8 cellular contexts compared by ENCODE assay signal in the genomic region with DNA sequence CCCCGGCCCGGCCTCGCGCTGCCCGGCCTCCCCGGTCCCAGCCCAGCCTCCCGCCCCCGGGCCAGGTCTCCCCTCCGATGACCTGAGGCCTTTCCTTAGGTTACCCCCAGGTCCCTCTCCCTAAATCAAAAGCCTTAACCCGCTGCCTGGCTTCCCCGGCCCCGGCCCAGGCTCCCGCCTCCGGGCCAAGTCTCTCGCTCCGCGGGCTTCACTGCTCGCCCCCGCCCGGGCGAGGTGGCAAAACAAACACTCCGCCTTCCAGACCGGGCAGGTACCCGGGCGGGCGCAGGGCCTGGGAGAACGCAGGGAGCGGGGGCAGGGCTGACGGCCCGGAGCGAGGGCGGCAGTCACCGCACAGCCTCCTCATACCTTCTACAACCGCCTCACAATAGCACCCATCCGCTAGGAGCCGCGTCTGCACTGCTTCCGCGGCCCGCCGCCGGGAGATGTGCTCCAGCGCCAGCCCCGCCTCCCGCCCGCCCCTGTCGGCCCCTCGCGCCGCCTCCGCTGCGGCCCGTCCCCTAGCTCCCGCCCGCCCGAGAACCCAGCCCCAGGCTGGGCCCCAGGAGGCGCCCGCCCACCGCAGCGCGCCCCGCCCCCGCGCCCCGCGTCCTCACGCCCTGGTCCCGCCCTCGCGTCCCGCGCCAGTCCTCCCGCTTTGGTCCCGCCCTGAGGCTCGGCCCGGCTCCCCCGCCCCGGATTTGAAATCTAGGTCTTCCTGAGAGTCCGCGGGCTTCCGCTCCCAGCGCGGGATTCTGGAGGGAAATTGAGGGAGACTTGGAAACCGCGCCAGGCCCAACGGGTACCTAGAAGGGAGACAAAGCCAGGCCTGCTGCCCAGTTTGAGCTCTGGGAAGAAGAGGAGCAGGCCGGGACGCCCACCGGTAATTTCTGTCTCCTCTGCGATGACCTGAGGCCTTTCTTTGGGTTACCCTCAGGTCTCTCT. TPM values are rescaled to one million over a fixed set of nuclear protein-coding genes. Genes with fewer than 3 reads are reported as not detected.
DNase-seq lines count a peak whose midpoint lies in the region; ATAC-seq lines count a peak whose summit lies in the region.

A gene (minus strand): TSS at position 422 of the 945 bp plus-strand sequence. CDS start 10,994 bp downstream, outside the sequence.
A gene with protein sequence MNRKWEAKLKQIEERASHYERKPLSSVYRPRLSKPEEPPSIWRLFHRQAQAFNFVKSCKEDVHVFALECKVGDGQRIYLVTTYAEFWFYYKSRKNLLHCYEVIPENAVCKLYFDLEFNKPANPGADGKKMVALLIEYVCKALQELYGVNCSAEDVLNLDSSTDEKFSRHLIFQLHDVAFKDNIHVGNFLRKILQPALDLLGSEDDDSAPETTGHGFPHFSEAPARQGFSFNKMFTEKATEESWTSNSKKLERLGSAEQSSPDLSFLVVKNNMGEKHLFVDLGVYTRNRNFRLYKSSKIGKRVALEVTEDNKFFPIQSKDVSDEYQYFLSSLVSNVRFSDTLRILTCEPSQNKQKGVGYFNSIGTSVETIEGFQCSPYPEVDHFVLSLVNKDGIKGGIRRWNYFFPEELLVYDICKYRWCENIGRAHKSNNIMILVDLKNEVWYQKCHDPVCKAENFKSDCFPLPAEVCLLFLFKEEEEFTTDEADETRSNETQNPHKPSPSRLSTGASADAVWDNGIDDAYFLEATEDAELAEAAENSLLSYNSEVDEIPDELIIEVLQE (plus strand): TSS at position 713 of the 945 bp plus-strand sequence. CDS start 7,403 bp downstream, outside the sequence.

- WGBS in mesodermal cell (ENCODE audit: insufficient coverage in 2 of 2), 2 experiments: 0% methylated on average over 39 to 53 of the region's 90 CpGs

- peaks cover 20% of the 10 kb centered on the region for H3K4me1 ChIP-seq in mesodermal cell (ENCODE audit: control insufficient read depth, insufficient read depth, low read length, poor library complexity, severe bottlenecking)

- DNase-seq in Caki2 (ENCODE audit: low read depth) (peak; percentile 84), HUDEP-2 (lab: John Stamatoyannopoulos, UW; ENCODE audit: unreplicated experiment in 76 of 76) (peak; percentile 36 to 98 (median 93)), NOMO-1 treated with dmso at 0.1 percent for 144 hours (lab: John Stamatoyannopoulos, UW; ENCODE audit: unreplicated experiment) (peak; percentile 97)
- DNase-seq in activated CD8-positive, alpha-beta memory T cell treated with anti-CD3 and anti-CD28 coated beads for 48 hours (ENCODE audit: low read depth in 2 of 3, low spot score in 2 of 3): peak; percentile 87 to 98 (median 91)
- peak; percentile 92 to 94 (median 93) for DNase-seq in effector memory CD8-positive, alpha-beta T cell
- DNase-seq in stimulated activated CD8-positive, alpha-beta memory T cell treated with anti-CD3 and anti-CD28 coated beads, Interleukin-15, amount 100 ng/mL, for 24 hours (ENCODE audit: low read depth): peak; percentile 90

- peaks cover 29 to 56% of the 10 kb centered on the region in 2 donors for H3K4me1 Mint-ChIP-seq in effector memory CD8-positive, alpha-beta T cell (ENCODE audit: low read depth in 2 of 2)

- H3K9me3 ChIP-seq in mesodermal cell (ENCODE audit: control insufficient read depth, low read length): no peaks in the 10 kb centered on the region

- peaks cover 27% of the 10 kb centered on the region for H3K36me3 Mint-ChIP-seq in effector memory CD8-positive, alpha-beta T cell (ENCODE audit: insufficient read depth)

- H3K27ac ChIP-seq in mesodermal cell (ENCODE audit: low read depth, low read length, severe bottlenecking): peak within 1 kb of the TSS; percentile 90

- no peaks in the 10 kb centered on the region for H3K27me3 Mint-ChIP-seq in effector memory CD8-positive, alpha-beta T cell

- peak; percentile 82 for ATAC-seq in GM21390 (IDR thresholded peaks at IDR 0.05; ENCODE audit: unreplicated experiment)
- peak; percentile 82 for ATAC-seq in effector memory CD8-positive, alpha-beta T cell (replicated peaks)

- H3K27ac Mint-ChIP-seq in effector memory CD8-positive, alpha-beta T cell: peak within 1 kb of the TSS; percentile 94 to 96

- in situ Hi-C loops in Caki2 (cut with HindIII; ENCODE audit: low pct_unique_long_range_greater_than_20kb, low sequenced_read_pairs): no loop called here

- peak within 1 kb of the TSS; percentile 92 to 97 for H3K4me3 Mint-ChIP-seq in effector memory CD8-positive, alpha-beta T cell

- H3K9me3 Mint-ChIP-seq in effector memory CD8-positive, alpha-beta T cell: no peaks in the 10 kb centered on the region

- H3K4me3 ChIP-seq in mesodermal cell (ENCODE audit: extremely low read depth, insufficient read depth, low read length, poor library complexity, severe bottlenecking): peak within 1 kb of the TSS; percentile 86

- peaks cover 6% of the 10 kb centered on the region for H3K36me3 ChIP-seq in mesodermal cell (ENCODE audit: control insufficient read depth, insufficient read depth, low read length)

RNA-seq across cellular contexts. Expression of the first gene that starts in this region (rescaled TPM):
- total RNA-seq in Caki2 (2014; rRNA removed; shearing (Covaris generic); ENCODE audit: low replicate concordance): 28.7 and 34.7 TPM in 2 replicates
- 45.9 TPM for polyA plus RNA-seq in mesodermal cell (2013, experiment 1 of 2)
- 51.4 TPM for polyA plus RNA-seq in mesodermal cell (2013, experiment 2 of 2)

RNA-seq across cellular contexts. Expression of the second gene that starts in this region (rescaled TPM):
- total RNA-seq in Caki2 (2014; rRNA removed; shearing (Covaris generic); ENCODE audit: low replicate concordance): 15.9 and 30.4 TPM in 2 replicates
- 16.3 TPM for polyA plus RNA-seq in mesodermal cell (2013, experiment 1 of 2)
- 17.3 TPM for polyA plus RNA-seq in mesodermal cell (2013, experiment 2 of 2)

Comparison
In these comparisons a context has a peak if more than half of its experiments do, and no peak if none do; other contexts are left out.
1. Peak in every context shown above with its lines: DNase-seq, ATAC-seq, H3K4me3 ChIP-seq and H3K27ac ChIP-seq.